7 cellular contexts compared by ENCODE assay signal in genomic region chr1:121337958-121338357, GRCh38.
A peak's percentile ranks its signal among the peaks of the same experiment; 100 is the strongest.
DNase-seq lines count a peak whose midpoint lies in the region; ATAC-seq lines count a peak whose summit lies in the region.
"Not testable (repeated sequence)": the region's sequence is repeated elsewhere in the genome, so short reads cannot be mapped to it uniquely, and the experiment has no call there.

No MANE protein-coding gene starts in this region.

- not testable (repeated sequence) for H3K4me3 Mint-ChIP-seq in activated T-cell treated with anti-CD3 and anti-CD28 coated beads, Interleukin-2, amount 50 U/mL, for 4 hours

- H3K4me1 Mint-ChIP-seq in activated T-cell treated with anti-CD3 and anti-CD28 coated beads, Interleukin-2, amount 50 U/mL, for 4 hours (ENCODE audit: low read depth) = not testable (repeated sequence)

- not testable (repeated sequence) for DNase-seq in activated T-cell treated with anti-CD3 and anti-CD28 coated beads, Interleukin-2, amount 50 U/mL, for 4 hours

- not testable (repeated sequence) for H3K27me3 Mint-ChIP-seq in activated T-cell treated with anti-CD3 and anti-CD28 coated beads, Interleukin-2, amount 50 U/mL, for 4 hours (ENCODE audit: low read depth)

- H3K9me3 Mint-ChIP-seq in activated T-cell treated with anti-CD3 and anti-CD28 coated beads, Interleukin-2, amount 50 U/mL, for 4 hours = not testable (repeated sequence)

- not testable (repeated sequence) for H3K36me3 Mint-ChIP-seq in activated T-cell treated with anti-CD3 and anti-CD28 coated beads, Interleukin-2, amount 50 U/mL, for 4 hours (ENCODE audit: insufficient read depth)

- ATAC-seq in GM18868 (IDR thresholded peaks at IDR 0.05; ENCODE audit: unreplicated experiment) (peak; percentile 69), GM21723 (IDR thresholded peaks at IDR 0.05; ENCODE audit: unreplicated experiment) (peak; percentile 54), HG02885 (IDR thresholded peaks at IDR 0.05; ENCODE audit: poor library complexity, unreplicated experiment) (peak; percentile 79), HG03432 (IDR thresholded peaks at IDR 0.05; ENCODE audit: unreplicated experiment) (peak; percentile 66), SK-N-SH treated with all-trans-retinoic acid at 6 μM for 48 hours (peak; percentile 88), esophagus mucosa (peak; percentile 78)
- ATAC-seq in activated T-cell treated with anti-CD3 and anti-CD28 coated beads, Interleukin-2, amount 50 U/mL, for 4 hours = peak; percentile 83 to 90
